In genomic region chr21:44427241-44428120, GRCh38 we compare ENCODE assay signal across 1 cellular context.
TF ChIP-seq lines count a peak whose summit lies in the region.

No MANE protein-coding gene starts in this region.

TF ChIP-seq in HEK293, 187 proteins besides CTCF, POLR2A, EP300 and RAD21 (continued from another document):
- TF ChIP-seq PRDM6 (tag by site-specific recombination; IDR thresholded peaks at IDR 0.05) (no peak), PATZ1 (tag by site-specific recombination; IDR thresholded peaks at IDR 0.05) (0 out of 2 replicates have a peak, but pooled peaks have one; percentile 22), EGR2 (tag by site-specific recombination; IDR thresholded peaks at IDR 0.05; ENCODE audit: low read depth) (peak; percentile 21; the same call in 1 of the 2 replicates), ZEB2 (tag by site-specific recombination; IDR thresholded peaks at IDR 0.05) (no peak)
